ENCODE assay signal across 1 cellular context in the genomic region with DNA sequence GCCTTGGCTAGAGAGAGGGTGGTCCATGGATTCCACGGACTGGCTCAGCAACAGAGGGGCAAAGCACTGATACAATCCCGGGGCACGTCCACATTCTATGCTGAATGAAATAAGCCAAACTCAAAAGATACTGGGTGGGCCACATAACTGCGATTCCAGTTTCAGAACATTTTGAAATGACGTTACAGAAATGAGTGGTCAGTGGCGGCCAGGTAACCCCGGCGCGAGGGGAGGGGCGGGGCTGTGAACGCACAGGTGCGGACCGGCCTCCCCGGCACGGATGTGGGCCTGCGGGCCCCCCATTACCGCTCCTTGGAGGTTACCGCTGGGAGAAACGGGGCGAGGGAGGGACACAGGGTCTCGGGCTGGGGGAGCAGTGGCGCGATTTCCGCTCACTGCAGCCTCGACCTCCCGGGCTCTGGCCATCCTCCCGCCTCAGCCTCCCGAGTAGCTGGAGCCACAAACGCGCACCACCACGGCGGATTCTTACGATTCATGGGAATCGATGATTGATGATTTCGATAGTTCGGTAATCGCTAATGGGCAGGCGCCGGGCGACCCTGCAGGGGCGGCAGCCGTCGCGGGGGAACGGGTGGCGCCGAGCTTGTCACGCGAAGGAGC.
TF ChIP-seq lines count a peak whose summit lies in the region.

No MANE protein-coding gene starts in this region.

TF ChIP-seq in liver, 16 proteins besides CTCF, POLR2A, EP300 and RAD21 (continued from another document):
- TF ChIP-seq, protein P1, sequence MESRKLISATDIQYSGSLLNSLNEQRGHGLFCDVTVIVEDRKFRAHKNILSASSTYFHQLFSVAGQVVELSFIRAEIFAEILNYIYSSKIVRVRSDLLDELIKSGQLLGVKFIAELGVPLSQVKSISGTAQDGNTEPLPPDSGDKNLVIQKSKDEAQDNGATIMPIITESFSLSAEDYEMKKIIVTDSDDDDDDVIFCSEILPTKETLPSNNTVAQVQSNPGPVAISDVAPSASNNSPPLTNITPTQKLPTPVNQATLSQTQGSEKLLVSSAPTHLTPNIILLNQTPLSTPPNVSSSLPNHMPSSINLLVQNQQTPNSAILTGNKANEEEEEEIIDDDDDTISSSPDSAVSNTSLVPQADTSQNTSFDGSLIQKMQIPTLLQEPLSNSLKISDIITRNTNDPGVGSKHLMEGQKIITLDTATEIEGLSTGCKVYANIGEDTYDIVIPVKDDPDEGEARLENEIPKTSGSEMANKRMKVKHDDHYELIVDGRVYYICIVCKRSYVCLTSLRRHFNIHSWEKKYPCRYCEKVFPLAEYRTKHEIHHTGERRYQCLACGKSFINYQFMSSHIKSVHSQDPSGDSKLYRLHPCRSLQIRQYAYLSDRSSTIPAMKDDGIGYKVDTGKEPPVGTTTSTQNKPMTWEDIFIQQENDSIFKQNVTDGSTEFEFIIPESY (IDR thresholded peaks at IDR 0.05), result no peak
- TF ChIP-seq FOXA1 (IDR thresholded peaks at IDR 0.05), result no peak
- TF ChIP-seq HNF4A (conservative IDR thresholded peaks at IDR 0.05), result no peak
- TF ChIP-seq YY1 (IDR thresholded peaks at IDR 0.05), result no peak
- TF ChIP-seq TAF1 (conservative IDR thresholded peaks at IDR 0.05), result no peak
- TF ChIP-seq SP1 (IDR thresholded peaks at IDR 0.05), result no peak
- TF ChIP-seq GABPA (IDR thresholded peaks at IDR 0.05 in 1 of 2, conservative IDR thresholded peaks at IDR 0.05 in 1 of 2), result no peak
- no peak for TF ChIP-seq NR2F2 (IDR thresholded peaks at IDR 0.05)
